ENCODE assay signal across 13 cellular contexts in the genomic region with DNA sequence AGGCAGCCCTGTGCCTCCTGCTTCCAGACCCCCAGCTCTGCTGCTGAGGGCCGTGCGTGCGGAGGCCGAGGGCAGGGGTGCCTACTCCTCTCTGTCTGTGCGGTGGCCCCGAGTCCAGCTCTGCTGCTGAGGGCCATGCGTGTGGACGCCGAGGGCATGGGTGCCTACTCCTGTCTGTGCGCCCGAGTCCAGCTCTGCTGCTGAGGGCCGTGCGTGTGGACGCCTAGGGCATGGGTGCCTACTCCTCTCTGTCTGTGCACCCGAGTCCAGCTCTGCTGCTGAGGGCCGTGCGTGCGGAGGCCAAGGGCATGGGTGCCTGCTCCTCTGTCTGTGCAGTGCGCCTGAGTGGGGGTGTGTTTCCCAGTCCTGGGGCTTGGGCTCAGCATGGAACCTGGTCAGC.
DNase-seq lines count a peak whose midpoint lies in the region; ATAC-seq and TF ChIP-seq lines count a peak whose summit lies in the region.
"Had no signal": no experiment of that assay in that cellular context is flagged by ENCODE, and none has a peak within 500 bp of the region (broad histone marks: within the 10 kb centered on the region; RNA-seq: fewer than 3 reads in every experiment).

No MANE protein-coding gene starts in this region.

- peak overlapping the region in 1 of 59 donors; percentile 18 for H3K27ac ChIP-seq in dorsolateral prefrontal cortex
- H3K27ac ChIP-seq: 22Rv1, BLaER1, GM23248 had no signal

- no peaks in the 10 kb centered on the region for H3K9me3 Mint-ChIP-seq in activated CD4-positive, alpha-beta T cell treated with anti-CD3 and anti-CD28 coated beads, Interleukin-2, amount 10 ng/mL, durations not matched to agents 7 days and 5 days
- H3K9me3 Mint-ChIP-seq in activated CD4-positive, alpha-beta T cell treated with anti-CD3 and anti-CD28 coated beads for 36 hours (ENCODE audit: low read depth), result no peaks in the 10 kb centered on the region
- no peaks in the 10 kb centered on the region for H3K9me3 Mint-ChIP-seq in Caco-2 (ENCODE audit: unreplicated experiment)
- H3K9me3 Mint-ChIP-seq in stimulated activated effector memory CD8-positive, alpha-beta T cell treated with anti-CD3 and anti-CD28 coated beads, Interleukin-12 subunit alpha, Interleukin-12 subunit beta, amount 100 ng/mL, for 72 hours, result no peaks in the 10 kb centered on the region
- H3K9me3 Mint-ChIP-seq: CD8-positive, alpha-beta memory T cell had no signal

- TF ChIP-seq CTCF in Caco-2 (IDR thresholded peaks at IDR 0.05; ENCODE audit: insufficient read depth in 1 of 2, low read depth in 1 of 2, low read length in 1 of 2, severe bottlenecking in 1 of 2, unreplicated experiment in 1 of 2) (no peak), GM13977 (IDR thresholded peaks at IDR 0.05; ENCODE audit: extremely low read depth, insufficient read depth, missing control alignments) (no peak), dorsolateral prefrontal cortex (IDR thresholded peaks at IDR 0.05 in 54 of 56, conservative IDR thresholded peaks at IDR 0.05 in 2 of 56; ENCODE audit: low read depth in 1 of 56, partially characterized antibody in 56 of 56) (no peak)

- POLR2A ChIA-PET in activated CD4-positive, alpha-beta T cell treated with anti-CD3 and anti-CD28 coated beads, Interleukin-2, amount 10 ng/mL, durations not matched to agents 7 days and 5 days (lab: Charles Lee), result no interaction called here
- POLR2A ChIA-PET in activated CD4-positive, alpha-beta T cell treated with anti-CD3 and anti-CD28 coated beads for 36 hours (lab: Charles Lee), result no interaction called here
- POLR2A ChIA-PET in Caco-2 (lab: Charles Lee), result no interaction called here

- in situ Hi-C loops in GM13977 (cut with MboI; ENCODE audit: low pct_unique_long_range_greater_than_20kb, low sequenced_read_pairs, unreplicated experiment), result no loop called here

- H3K4me1 ChIP-seq in Caco-2, result no peaks in the 10 kb centered on the region

- no peak for ATAC-seq in activated CD4-positive, alpha-beta T cell treated with anti-CD3 and anti-CD28 coated beads for 36 hours
- no peak for ATAC-seq in stimulated activated effector memory CD8-positive, alpha-beta T cell treated with anti-CD3 and anti-CD28 coated beads, Interleukin-12 subunit alpha, Interleukin-12 subunit beta, amount 100 ng/mL, for 72 hours

- H3K36me3 Mint-ChIP-seq in activated CD4-positive, alpha-beta T cell treated with anti-CD3 and anti-CD28 coated beads, Interleukin-2, amount 10 ng/mL, durations not matched to agents 7 days and 5 days (ENCODE audit: low read depth), result no peaks in the 10 kb centered on the region
- no peaks in the 10 kb centered on the region for H3K36me3 Mint-ChIP-seq in activated CD4-positive, alpha-beta T cell treated with anti-CD3 and anti-CD28 coated beads for 36 hours (ENCODE audit: low read depth)
- peaks cover 6% of the 10 kb centered on the region for H3K36me3 Mint-ChIP-seq in Caco-2 (ENCODE audit: insufficient read depth, unreplicated experiment)
- H3K36me3 Mint-ChIP-seq in stimulated activated effector memory CD8-positive, alpha-beta T cell treated with anti-CD3 and anti-CD28 coated beads, Interleukin-12 subunit alpha, Interleukin-12 subunit beta, amount 100 ng/mL, for 72 hours, result no peaks in the 10 kb centered on the region

- no TSS peak for BruUV-seq in Caco-2 (replicated peaks; lab: Mats Ljungman, UMichigan)

- H3K27me3 ChIP-seq in Caco-2 (replicated peaks; ENCODE audit: control insufficient read depth, insufficient read depth, low read length) (no peaks in the 10 kb centered on the region), dorsolateral prefrontal cortex (no peaks in the 10 kb centered on the region)
- H3K27me3 ChIP-seq: BLaER1 had no signal

- CTCF ChIA-PET in activated CD4-positive, alpha-beta T cell treated with anti-CD3 and anti-CD28 coated beads, Interleukin-2, amount 10 ng/mL, durations not matched to agents 7 days and 5 days (lab: Charles Lee), result no interaction called here
- CTCF ChIA-PET in activated CD4-positive, alpha-beta T cell treated with anti-CD3 and anti-CD28 coated beads for 36 hours (lab: Charles Lee), result no interaction called here
- CTCF ChIA-PET in Caco-2 (lab: Charles Lee), result no interaction called here

- intact Hi-C loops in activated CD4-positive, alpha-beta T cell treated with anti-CD3 and anti-CD28 coated beads for 36 hours (cut with DNase I, micrococcal nuclease), result no loop called here
- intact Hi-C loops in Caco-2 (cut with micrococcal nuclease; ENCODE audit: unreplicated experiment), result no loop called here
- intact Hi-C loops in dorsolateral prefrontal cortex (cut with DNase I), result no loop called here

- no peaks in the 10 kb centered on the region for H3K36me3 ChIP-seq in Caco-2 (ENCODE audit: control insufficient read depth, insufficient read depth, low read length)

- H3K4me3 ChIP-seq in Caco-2 (ENCODE audit: low read depth, low read length), result no peak overlapping the region
- H3K4me3 ChIP-seq in dorsolateral prefrontal cortex, result no peak overlapping the region
- H3K4me3 ChIP-seq: BLaER1, GM23248 had no signal

- H3K9me3 ChIP-seq in Caco-2, result no peaks in the 10 kb centered on the region
- H3K9me3 ChIP-seq: BLaER1 had no signal

- peak overlapping the region; percentile 7 for H3K27ac Mint-ChIP-seq in activated CD4-positive, alpha-beta T cell treated with anti-CD3 and anti-CD28 coated beads, Interleukin-2, amount 10 ng/mL, durations not matched to agents 7 days and 5 days
- no peak overlapping the region for H3K27ac Mint-ChIP-seq in activated CD4-positive, alpha-beta T cell treated with anti-CD3 and anti-CD28 coated beads for 36 hours
- peak overlapping the region; percentile 40 for H3K27ac Mint-ChIP-seq in Caco-2 (ENCODE audit: unreplicated experiment)
- H3K27ac Mint-ChIP-seq in stimulated activated effector memory CD8-positive, alpha-beta T cell treated with anti-CD3 and anti-CD28 coated beads, Interleukin-12 subunit alpha, Interleukin-12 subunit beta, amount 100 ng/mL, for 72 hours, result peak overlapping the region; percentile 69

- peaks cover under 1% of the 10 kb centered on the region for H3K4me1 Mint-ChIP-seq in activated CD4-positive, alpha-beta T cell treated with anti-CD3 and anti-CD28 coated beads, Interleukin-2, amount 10 ng/mL, durations not matched to agents 7 days and 5 days
- peaks cover under 1% of the 10 kb centered on the region for H3K4me1 Mint-ChIP-seq in activated CD4-positive, alpha-beta T cell treated with anti-CD3 and anti-CD28 coated beads for 36 hours
- no peaks in the 10 kb centered on the region for H3K4me1 Mint-ChIP-seq in Caco-2 (ENCODE audit: low read depth, unreplicated experiment)
- peaks cover 16% of the 10 kb centered on the region for H3K4me1 Mint-ChIP-seq in stimulated activated effector memory CD8-positive, alpha-beta T cell treated with anti-CD3 and anti-CD28 coated beads, Interleukin-12 subunit alpha, Interleukin-12 subunit beta, amount 100 ng/mL, for 72 hours

- H3K27me3 Mint-ChIP-seq in activated CD4-positive, alpha-beta T cell treated with anti-CD3 and anti-CD28 coated beads, Interleukin-2, amount 10 ng/mL, durations not matched to agents 7 days and 5 days, result no peaks in the 10 kb centered on the region
- no peaks in the 10 kb centered on the region for H3K27me3 Mint-ChIP-seq in activated CD4-positive, alpha-beta T cell treated with anti-CD3 and anti-CD28 coated beads for 36 hours
- H3K27me3 Mint-ChIP-seq in Caco-2 (ENCODE audit: insufficient read depth, unreplicated experiment), result no peaks in the 10 kb centered on the region

- H3K4me3 Mint-ChIP-seq in activated CD4-positive, alpha-beta T cell treated with anti-CD3 and anti-CD28 coated beads, Interleukin-2, amount 10 ng/mL, durations not matched to agents 7 days and 5 days, result no peak overlapping the region
- H3K4me3 Mint-ChIP-seq in activated CD4-positive, alpha-beta T cell treated with anti-CD3 and anti-CD28 coated beads for 36 hours, result no peak overlapping the region
- H3K4me3 Mint-ChIP-seq in Caco-2 (ENCODE audit: unreplicated experiment), result no peak overlapping the region
- no peak overlapping the region for H3K4me3 Mint-ChIP-seq in stimulated activated effector memory CD8-positive, alpha-beta T cell treated with anti-CD3 and anti-CD28 coated beads, Interleukin-12 subunit alpha, Interleukin-12 subunit beta, amount 100 ng/mL, for 72 hours
- H3K4me3 Mint-ChIP-seq: CD8-positive, alpha-beta memory T cell had no signal

- no peak for DNase-seq in activated CD4-positive, alpha-beta T cell treated with anti-CD3 and anti-CD28 coated beads, Interleukin-2, amount 10 ng/mL, durations not matched to agents 7 days and 5 days
- no peak for DNase-seq in activated CD4-positive, alpha-beta T cell treated with anti-CD3 and anti-CD28 coated beads for 36 hours
- DNase-seq in Caco-2 (no peak), islet precursor cell (peak; percentile 39), GM13977 (ENCODE audit: low spot score) (no peak), dorsolateral prefrontal cortex (no peak), AML-193 (lab: John Stamatoyannopoulos, UW) (no peak)
- DNase-seq in stimulated activated effector memory CD8-positive, alpha-beta T cell treated with anti-CD3 and anti-CD28 coated beads, Interleukin-12 subunit alpha, Interleukin-12 subunit beta, amount 100 ng/mL, for 72 hours (ENCODE audit: low spot score in 2 of 2), result no peak
- DNase-seq: CD8-positive, alpha-beta memory T cell; DMS53; GM23248 had no signal
